23 cellular contexts compared by ENCODE assay signal in genomic region chr18:6934859-6935258, GRCh38.
"Had no signal": no experiment of that assay in that cellular context is flagged by ENCODE, and none has a peak within 500 bp of the region (broad histone marks: within the 10 kb centered on the region; RNA-seq: fewer than 3 reads in every experiment).

No MANE protein-coding gene starts in this region.

- ATAC-seq: effector memory CD8-positive, alpha-beta T cell; esophagus mucosa; foreskin keratinocyte; gastrocnemius medialis; gastroesophageal sphincter; heart left ventricle had no signal

- H3K9me3 ChIP-seq: colonic mucosa, esophagus muscularis mucosa, esophagus squamous epithelium, gastrocnemius medialis, gastroesophageal sphincter, heart left ventricle had no signal

- H3K27me3 ChIP-seq: colonic mucosa, esophagus muscularis mucosa, esophagus squamous epithelium, gastrocnemius medialis, gastroesophageal sphincter had no signal

- H3K4me1 ChIP-seq: colonic mucosa, esophagus muscularis mucosa, esophagus squamous epithelium, foreskin keratinocyte, gastrocnemius medialis, gastroesophageal sphincter, heart left ventricle had no signal

- H3K36me3 ChIP-seq: colonic mucosa, esophagus muscularis mucosa, esophagus squamous epithelium, gastrocnemius medialis, gastroesophageal sphincter, heart left ventricle had no signal

- H3K27ac ChIP-seq: colonic mucosa, coronary artery, dorsolateral prefrontal cortex, epithelial cell of prostate, esophagus muscularis mucosa, esophagus squamous epithelium, foreskin keratinocyte, gastrocnemius medialis, gastroesophageal sphincter, heart left ventricle had no signal

- H3K4me3 ChIP-seq: colonic mucosa, coronary artery, dorsolateral prefrontal cortex, esophagus muscularis mucosa, esophagus squamous epithelium, gastrocnemius medialis, gastroesophageal sphincter, heart left ventricle had no signal

- DNase-seq: colonic mucosa; cortex of kidney; dermis blood vessel endothelial cell; dorsolateral prefrontal cortex; effector CD4-positive, alpha-beta T cell; effector CD8-positive, alpha-beta T cell; effector memory CD4-positive, alpha-beta T cell; effector memory CD8-positive, alpha-beta T cell; endodermal cell; erythroblast; esophagus squamous epithelium; foreskin fibroblast; foreskin keratinocyte; foreskin melanocyte; gastrocnemius medialis; glutamatergic neuron; head of caudate nucleus; heart left ventricle had no signal
